ENCODE assay signal across 8 cellular contexts in genomic region chr22:43015677-43016042, GRCh38. TPM values are rescaled to one million over a fixed set of nuclear protein-coding genes. Genes with fewer than 3 reads are reported as not detected.
DNase-seq lines count a peak whose midpoint lies in the region; TF ChIP-seq lines count a peak whose summit lies in the region.

No MANE protein-coding gene starts in this region.

- H3K9ac ChIP-seq in skeletal muscle satellite cell (ENCODE audit: low read depth, low read length) = peak overlapping the region; percentile 69

- no peaks in the 10 kb centered on the region; the same call in 1 of the 2 replicates for H3K36me3 ChIP-seq in WERI-Rb-1
- no peaks in the 10 kb centered on the region for H3K36me3 ChIP-seq in right atrium auricular region
- H3K36me3 ChIP-seq in skeletal muscle satellite cell (ENCODE audit: insufficient read depth, low read length) = no peaks in the 10 kb centered on the region

- H3K4me2 ChIP-seq in skeletal muscle satellite cell (ENCODE audit: low read length) = peak overlapping the region; percentile 98

- DNase-seq in DMS53 (lab: John Stamatoyannopoulos, UW) (peak; percentile 55), DMS53 treated with DMSO at 0.1 percent for 48 hours (lab: John Stamatoyannopoulos, UW; ENCODE audit: unreplicated experiment) (no peak), WERI-Rb-1 (no peak), right atrium auricular region (ENCODE audit: low spot score) (no peak), NCI-H187 (lab: John Stamatoyannopoulos, UW) (no peak), NCI-H226 (no peak), EL (no peak)

- H3K9me3 ChIP-seq in WERI-Rb-1 (ENCODE audit: severe bottlenecking) = no peaks in the 10 kb centered on the region
- H3K9me3 ChIP-seq in right atrium auricular region = no peaks in the 10 kb centered on the region
- H3K9me3 ChIP-seq in skeletal muscle satellite cell (replicated peaks; ENCODE audit: low read length) = no peaks in the 10 kb centered on the region

- peak overlapping the region; percentile 89 for H3K4me3 ChIP-seq in WERI-Rb-1 (ENCODE audit: low read depth, low read length)
- H3K4me3 ChIP-seq in right atrium auricular region = peak overlapping the region; percentile 84 to 90
- peak overlapping the region; percentile 83 for H3K4me3 ChIP-seq in skeletal muscle satellite cell (ENCODE audit: low read length)

- H3K27me3 ChIP-seq in WERI-Rb-1 (ENCODE audit: insufficient read depth, low read depth, severe bottlenecking) (no peaks in the 10 kb centered on the region), right atrium auricular region (no peaks in the 10 kb centered on the region), skeletal muscle satellite cell (ENCODE audit: control insufficient read depth, insufficient read depth, low read length) (no peaks in the 10 kb centered on the region)

- H3K27ac ChIP-seq in WERI-Rb-1 (no peak overlapping the region), right atrium auricular region (peak overlapping the region in 1 of 2 donors; percentile 78)

- H3K4me1 ChIP-seq in right atrium auricular region = peaks cover 0 to 26% of the 10 kb centered on the region in 2 donors
- H3K4me1 ChIP-seq in skeletal muscle satellite cell (ENCODE audit: control insufficient read depth, insufficient read depth, low read length) = peaks cover 13% of the 10 kb centered on the region

- no peak for TF ChIP-seq CTCF in WERI-Rb-1 (IDR thresholded peaks at IDR 0.05; ENCODE audit: low read depth, low read length)
- no peak for TF ChIP-seq CTCF in right atrium auricular region (IDR thresholded peaks at IDR 0.05)

RNA-seq across cellular contexts. Expression of gene PACSIN2, which starts 0.7 kb away (rescaled TPM):
- total RNA-seq in right atrium auricular region = 10 to 100 TPM; 66.3 to 89.8 TPM
- total RNA-seq in skeletal muscle satellite cell (2012; rRNA removed) = 30.9 and 46.3 TPM in 2 replicates
